ENCODE assay signal across 19 cellular contexts in the genomic region with DNA sequence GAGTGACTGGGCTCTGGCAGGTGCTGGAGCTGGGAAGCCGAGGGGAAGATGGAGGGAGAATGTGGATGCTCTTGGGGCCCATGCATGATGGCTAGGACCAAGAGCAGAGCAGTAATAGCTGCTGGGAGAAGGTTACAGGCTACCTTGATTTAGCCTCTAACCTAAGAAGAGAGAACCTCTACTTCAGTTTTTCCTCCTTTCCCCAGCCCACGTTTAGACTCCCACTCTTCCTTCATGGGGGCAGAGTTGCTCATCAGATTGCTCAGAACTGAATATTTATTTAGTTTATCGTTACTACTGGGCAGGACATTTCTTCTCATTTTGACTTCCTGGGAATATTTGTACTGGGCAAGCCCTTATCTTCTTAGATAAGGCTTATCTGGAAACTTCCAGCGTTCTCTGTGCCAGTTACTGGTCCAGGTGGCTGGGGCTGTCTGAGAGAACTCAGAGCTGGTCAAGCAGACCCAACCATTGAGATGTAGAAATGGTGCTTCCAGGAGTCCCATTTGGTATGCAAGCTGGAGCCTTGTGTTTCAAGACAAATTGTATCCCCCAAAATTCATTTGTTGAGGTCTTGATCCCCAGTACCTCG.
"Had no signal": no experiment of that assay in that cellular context is flagged by ENCODE, and none has a peak within 500 bp of the region (broad histone marks: within the 10 kb centered on the region; RNA-seq: fewer than 3 reads in every experiment).

No MANE protein-coding gene starts in this region.

- ATAC-seq: effector memory CD8-positive, alpha-beta T cell; left lobe of liver; lower lobe of right lung; right cardiac atrium; stimulated activated naive B cell treated with anti-CD40 and anti-IgM and Interleukin-4, amounts not matched to agents 10 μg/mL and 1 μg/mL and 100 μg/mL, for 72 hours; stimulated activated naive CD8-positive, alpha-beta T cell treated with anti-CD3 and anti-CD28 coated beads, Interleukin-15, amount 100 ng/mL, for 72 hours had no signal

- H3K27ac ChIP-seq: cardiac muscle cell, lower lobe of right lung, neutrophil had no signal

- H3K36me3 ChIP-seq: cardiac muscle cell, lower lobe of right lung, neutrophil had no signal

- FAIRE-seq: colon, endothelial cell of umbilical vein had no signal

- H3K9me3 ChIP-seq: neutrophil had no signal

- H3K4me3 ChIP-seq: cardiac muscle cell, lower lobe of right lung had no signal

- H3K4me1 ChIP-seq: lower lobe of right lung had no signal

- DNase-seq: cerebellar nuclear complex; effector memory CD8-positive, alpha-beta T cell; erythroblast; foreskin melanocyte; hippocampal formation; lower lobe of right lung; midbrain; naive B cell; right cardiac atrium; stimulated activated CD4-positive, alpha-beta T cell treated with anti-CD3 and anti-CD28 coated beads, Interleukin-4, amount 100 ng/mL, for 24 hours; stimulated activated naive B cell treated with anti-CD40 and anti-IgM and Interleukin-4, amounts not matched to agents 10 μg/mL and 1 μg/mL and 100 μg/mL, for 72 hours; stimulated activated naive CD8-positive, alpha-beta T cell treated with anti-CD3 and anti-CD28 coated beads, Interleukin-15, amount 100 ng/mL, for 72 hours; substantia nigra; trophoblast cell had no signal

- H3K27me3 ChIP-seq: cardiac muscle cell, neutrophil had no signal
